In genomic region chr20:38354227-38354626, GRCh38 we compare ENCODE assay signal across 1 cellular context.
TF ChIP-seq lines count a peak whose summit lies in the region.

No MANE protein-coding gene starts in this region.

TF ChIP-seq in GM23338, 12 proteins besides CTCF, POLR2A, EP300 and RAD21 (continued from another document):
- TF ChIP-seq REST (IDR thresholded peaks at IDR 0.05; ENCODE audit: unreplicated experiment): no peak
- TF ChIP-seq ETS1 (IDR thresholded peaks at IDR 0.05): no peak
- no peak for TF ChIP-seq ZNF462 (CRISPR knock-in tag; IDR thresholded peaks at IDR 0.05)
- TF ChIP-seq POLR2AphosphoS5 (IDR thresholded peaks at IDR 0.05; ENCODE audit: low read depth): no peak
- TF ChIP-seq EZH2phosphoT487 (IDR thresholded peaks at IDR 0.05; ENCODE audit: unreplicated experiment): no peak
- no peak for TF ChIP-seq EZH2 (IDR thresholded peaks at IDR 0.05; ENCODE audit: low read depth, unreplicated experiment)
- TF ChIP-seq NANOG (IDR thresholded peaks at IDR 0.05; ENCODE audit: borderline replicate concordance): no peak
- TF ChIP-seq ZNF331 (CRISPR knock-in tag; IDR thresholded peaks at IDR 0.05; ENCODE audit: low read depth): no peak
- TF ChIP-seq JUNB (IDR thresholded peaks at IDR 0.05; ENCODE audit: unreplicated experiment): no peak
- TF ChIP-seq STAT1 (IDR thresholded peaks at IDR 0.05; ENCODE audit: unreplicated experiment): no peak
